ENCODE assay signal across 1 cellular context in genomic region chr12:79482323-79482722, GRCh38.
TF ChIP-seq lines count a peak whose summit lies in the region.

No MANE protein-coding gene starts in this region.

TF ChIP-seq in WTC11, 78 proteins besides CTCF, POLR2A, EP300 and RAD21 (continued from another document):
- no peak for TF ChIP-seq TEAD1 (CRISPR knock-in tag; IDR thresholded peaks at IDR 0.05)
- no peak for TF ChIP-seq ETV6 (CRISPR knock-in tag; IDR thresholded peaks at IDR 0.05)
- no peak for TF ChIP-seq HMGA2 (CRISPR knock-in tag; IDR thresholded peaks at IDR 0.05)
- no peak for TF ChIP-seq ERG (CRISPR knock-in tag; IDR thresholded peaks at IDR 0.05)
- no peak for TF ChIP-seq ZNF317 (CRISPR knock-in tag; IDR thresholded peaks at IDR 0.05; ENCODE audit: borderline replicate concordance, low read depth)
- TF ChIP-seq USF2 (CRISPR knock-in tag; IDR thresholded peaks at IDR 0.05) = no peak
- TF ChIP-seq ZMAT4 (CRISPR knock-in tag; IDR thresholded peaks at IDR 0.05) = no peak
- TF ChIP-seq USF1 (CRISPR knock-in tag; IDR thresholded peaks at IDR 0.05) = no peak
- TF ChIP-seq TP53 (CRISPR knock-in tag; IDR thresholded peaks at IDR 0.05) = no peak
- no peak for TF ChIP-seq TCF7 (CRISPR knock-in tag; IDR thresholded peaks at IDR 0.05; ENCODE audit: low read depth)
- no peak for TF ChIP-seq AR (CRISPR knock-in tag; IDR thresholded peaks at IDR 0.05)
- no peak for TF ChIP-seq ELF4 (CRISPR knock-in tag; IDR thresholded peaks at IDR 0.05; ENCODE audit: low read depth)
- no peak for TF ChIP-seq AFF4 (CRISPR knock-in tag; IDR thresholded peaks at IDR 0.05; ENCODE audit: borderline replicate concordance)
TF ChIP-seq in WTC11: peak in this region for 0.
